19 cellular contexts compared by ENCODE assay signal in the genomic region with DNA sequence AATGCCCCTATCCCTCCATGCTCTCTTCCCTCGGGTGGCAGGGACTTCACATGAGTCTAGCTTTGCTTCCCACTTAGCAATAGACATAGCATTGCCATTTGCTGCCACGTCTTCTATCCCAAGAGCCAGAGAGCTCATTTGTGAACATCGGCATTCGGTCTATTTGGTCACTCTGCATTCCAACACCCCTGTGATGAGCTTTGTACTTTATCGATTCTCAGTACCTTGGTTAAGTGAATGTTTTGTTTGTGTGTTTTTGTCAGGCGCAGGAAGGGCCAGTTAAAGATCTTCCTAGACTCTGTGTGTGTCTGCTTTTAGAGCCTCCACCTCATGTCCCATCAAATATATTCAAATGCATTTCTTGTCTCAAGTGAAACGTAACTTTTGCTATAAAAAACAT.
A peak's percentile ranks its signal among the peaks of the same experiment; 100 is the strongest.
DNase-seq lines count a peak whose midpoint lies in the region; ATAC-seq and TF ChIP-seq lines count a peak whose summit lies in the region.
"Had no signal": no experiment of that assay in that cellular context is flagged by ENCODE, and none has a peak within 500 bp of the region (broad histone marks: within the 10 kb centered on the region; RNA-seq: fewer than 3 reads in every experiment).

No MANE protein-coding gene starts in this region.

- no peak overlapping the region for H2AFZ ChIP-seq in GM23338
- H2AFZ ChIP-seq: GM23248 had no signal

- H3K4me1 Mint-ChIP-seq in GM23338: no peaks in the 10 kb centered on the region

- no peaks in the 10 kb centered on the region for H3K79me2 ChIP-seq in GM23338 (replicated peaks; ENCODE audit: insufficient read depth)

- H3K4me1 ChIP-seq in GM23338 (ENCODE audit: insufficient read depth): no peaks in the 10 kb centered on the region
- H3K4me1 ChIP-seq: A549, Caco-2 had no signal

- TF ChIP-seq CTCF in GM23338 (conservative IDR thresholded peaks at IDR 0.05; ENCODE audit: low read depth in 2 of 2): no peak

- no peaks in the 10 kb centered on the region for H3K27me3 ChIP-seq in GM23338 (ENCODE audit: insufficient read depth)

- no peak overlapping the region for H3K4me2 ChIP-seq in GM23338
- H3K4me2 ChIP-seq: A549 had no signal

- H3K4me3 Mint-ChIP-seq in GM23338: no peak overlapping the region
- H3K4me3 Mint-ChIP-seq: CD4-positive, alpha-beta T cell; IgD-negative memory B cell had no signal

- no peak overlapping the region for H3K27ac ChIP-seq in GM23338 (ENCODE audit: low read depth)
- H3K27ac ChIP-seq: 22Rv1, A549, C4-2B, GM23248 had no signal

- 0 out of 3 replicates have a peak, but pooled peaks cover 5% of the 10 kb centered on the region for H3K36me3 Mint-ChIP-seq in GM23338 (ENCODE audit: low read depth)
- H3K36me3 Mint-ChIP-seq: IgD-negative memory B cell had no signal

- DNase-seq in GM23338 (ENCODE audit: low spot score) (peak; percentile 21), SW480 (ENCODE audit: low spot score) (peak; percentile 7), left lobe of liver (ENCODE audit: low spot score) (no peak), mucosa of gallbladder (ENCODE audit: low spot score) (peak; percentile 22), NCI-H82 treated with DMSO at 0.1 percent for 48 hours (lab: John Stamatoyannopoulos, UW; ENCODE audit: unreplicated experiment) (no peak)
- DNase-seq: AML-193; Caco-2; CD4-positive, alpha-beta T cell; GM23248; H7; Kasumi-1; KBM-7 had no signal

- H3K36me3 ChIP-seq in GM23338 (ENCODE audit: insufficient read depth): no peaks in the 10 kb centered on the region

- H3K27ac Mint-ChIP-seq in GM23338: no peak overlapping the region; the same call in 1 of the 2 replicates
- H3K27ac Mint-ChIP-seq: CD4-positive, alpha-beta T cell; IgD-negative memory B cell had no signal

- no peaks in the 10 kb centered on the region for H3K27me3 Mint-ChIP-seq in GM23338 (ENCODE audit: insufficient read depth, low read depth, poor library complexity)
- H3K27me3 Mint-ChIP-seq: CD4-positive, alpha-beta T cell had no signal

- H3K9me2 ChIP-seq in GM23338 (ENCODE audit: insufficient read depth): no peaks in the 10 kb centered on the region; the same call in 1 of the 2 replicates

- H3K4me3 ChIP-seq in GM23338: no peak overlapping the region
- H3K4me3 ChIP-seq: A549, GM23248 had no signal

- no peaks in the 10 kb centered on the region for H3K9me3 Mint-ChIP-seq in GM23338
- H3K9me3 Mint-ChIP-seq: CD4-positive, alpha-beta T cell had no signal

- no peaks in the 10 kb centered on the region for H3F3A ChIP-seq in GM23338 (replicated peaks; ENCODE audit: low read depth)

- ATAC-seq in GM23338 (no peak; the same call in 2 of the 3 replicates), left lobe of liver (peak; percentile 96), HG02973 (IDR thresholded peaks at IDR 0.05; ENCODE audit: unreplicated experiment) (no peak), GM18861 (IDR thresholded peaks at IDR 0.05; ENCODE audit: unreplicated experiment) (no peak)
- ATAC-seq: A549, HCT116 had no signal

- H4K20me1 ChIP-seq in GM23338 (replicated peaks; ENCODE audit: insufficient read depth): no peaks in the 10 kb centered on the region

TF ChIP-seq in GM23338, 12 proteins besides CTCF, POLR2A, EP300 and RAD21 (continues in another document):
- no peak for TF ChIP-seq POLR2AphosphoS5 (IDR thresholded peaks at IDR 0.05; ENCODE audit: low read depth)
- TF ChIP-seq CREB1 (CRISPR knock-in tag; IDR thresholded peaks at IDR 0.05; ENCODE audit: low read depth): no peak
- no peak for TF ChIP-seq STAT1 (IDR thresholded peaks at IDR 0.05; ENCODE audit: unreplicated experiment)
- TF ChIP-seq, protein P1, sequence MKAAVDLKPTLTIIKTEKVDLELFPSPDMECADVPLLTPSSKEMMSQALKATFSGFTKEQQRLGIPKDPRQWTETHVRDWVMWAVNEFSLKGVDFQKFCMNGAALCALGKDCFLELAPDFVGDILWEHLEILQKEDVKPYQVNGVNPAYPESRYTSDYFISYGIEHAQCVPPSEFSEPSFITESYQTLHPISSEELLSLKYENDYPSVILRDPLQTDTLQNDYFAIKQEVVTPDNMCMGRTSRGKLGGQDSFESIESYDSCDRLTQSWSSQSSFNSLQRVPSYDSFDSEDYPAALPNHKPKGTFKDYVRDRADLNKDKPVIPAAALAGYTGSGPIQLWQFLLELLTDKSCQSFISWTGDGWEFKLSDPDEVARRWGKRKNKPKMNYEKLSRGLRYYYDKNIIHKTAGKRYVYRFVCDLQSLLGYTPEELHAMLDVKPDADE (IDR thresholded peaks at IDR 0.05): no peak
- TF ChIP-seq, protein P2, sequence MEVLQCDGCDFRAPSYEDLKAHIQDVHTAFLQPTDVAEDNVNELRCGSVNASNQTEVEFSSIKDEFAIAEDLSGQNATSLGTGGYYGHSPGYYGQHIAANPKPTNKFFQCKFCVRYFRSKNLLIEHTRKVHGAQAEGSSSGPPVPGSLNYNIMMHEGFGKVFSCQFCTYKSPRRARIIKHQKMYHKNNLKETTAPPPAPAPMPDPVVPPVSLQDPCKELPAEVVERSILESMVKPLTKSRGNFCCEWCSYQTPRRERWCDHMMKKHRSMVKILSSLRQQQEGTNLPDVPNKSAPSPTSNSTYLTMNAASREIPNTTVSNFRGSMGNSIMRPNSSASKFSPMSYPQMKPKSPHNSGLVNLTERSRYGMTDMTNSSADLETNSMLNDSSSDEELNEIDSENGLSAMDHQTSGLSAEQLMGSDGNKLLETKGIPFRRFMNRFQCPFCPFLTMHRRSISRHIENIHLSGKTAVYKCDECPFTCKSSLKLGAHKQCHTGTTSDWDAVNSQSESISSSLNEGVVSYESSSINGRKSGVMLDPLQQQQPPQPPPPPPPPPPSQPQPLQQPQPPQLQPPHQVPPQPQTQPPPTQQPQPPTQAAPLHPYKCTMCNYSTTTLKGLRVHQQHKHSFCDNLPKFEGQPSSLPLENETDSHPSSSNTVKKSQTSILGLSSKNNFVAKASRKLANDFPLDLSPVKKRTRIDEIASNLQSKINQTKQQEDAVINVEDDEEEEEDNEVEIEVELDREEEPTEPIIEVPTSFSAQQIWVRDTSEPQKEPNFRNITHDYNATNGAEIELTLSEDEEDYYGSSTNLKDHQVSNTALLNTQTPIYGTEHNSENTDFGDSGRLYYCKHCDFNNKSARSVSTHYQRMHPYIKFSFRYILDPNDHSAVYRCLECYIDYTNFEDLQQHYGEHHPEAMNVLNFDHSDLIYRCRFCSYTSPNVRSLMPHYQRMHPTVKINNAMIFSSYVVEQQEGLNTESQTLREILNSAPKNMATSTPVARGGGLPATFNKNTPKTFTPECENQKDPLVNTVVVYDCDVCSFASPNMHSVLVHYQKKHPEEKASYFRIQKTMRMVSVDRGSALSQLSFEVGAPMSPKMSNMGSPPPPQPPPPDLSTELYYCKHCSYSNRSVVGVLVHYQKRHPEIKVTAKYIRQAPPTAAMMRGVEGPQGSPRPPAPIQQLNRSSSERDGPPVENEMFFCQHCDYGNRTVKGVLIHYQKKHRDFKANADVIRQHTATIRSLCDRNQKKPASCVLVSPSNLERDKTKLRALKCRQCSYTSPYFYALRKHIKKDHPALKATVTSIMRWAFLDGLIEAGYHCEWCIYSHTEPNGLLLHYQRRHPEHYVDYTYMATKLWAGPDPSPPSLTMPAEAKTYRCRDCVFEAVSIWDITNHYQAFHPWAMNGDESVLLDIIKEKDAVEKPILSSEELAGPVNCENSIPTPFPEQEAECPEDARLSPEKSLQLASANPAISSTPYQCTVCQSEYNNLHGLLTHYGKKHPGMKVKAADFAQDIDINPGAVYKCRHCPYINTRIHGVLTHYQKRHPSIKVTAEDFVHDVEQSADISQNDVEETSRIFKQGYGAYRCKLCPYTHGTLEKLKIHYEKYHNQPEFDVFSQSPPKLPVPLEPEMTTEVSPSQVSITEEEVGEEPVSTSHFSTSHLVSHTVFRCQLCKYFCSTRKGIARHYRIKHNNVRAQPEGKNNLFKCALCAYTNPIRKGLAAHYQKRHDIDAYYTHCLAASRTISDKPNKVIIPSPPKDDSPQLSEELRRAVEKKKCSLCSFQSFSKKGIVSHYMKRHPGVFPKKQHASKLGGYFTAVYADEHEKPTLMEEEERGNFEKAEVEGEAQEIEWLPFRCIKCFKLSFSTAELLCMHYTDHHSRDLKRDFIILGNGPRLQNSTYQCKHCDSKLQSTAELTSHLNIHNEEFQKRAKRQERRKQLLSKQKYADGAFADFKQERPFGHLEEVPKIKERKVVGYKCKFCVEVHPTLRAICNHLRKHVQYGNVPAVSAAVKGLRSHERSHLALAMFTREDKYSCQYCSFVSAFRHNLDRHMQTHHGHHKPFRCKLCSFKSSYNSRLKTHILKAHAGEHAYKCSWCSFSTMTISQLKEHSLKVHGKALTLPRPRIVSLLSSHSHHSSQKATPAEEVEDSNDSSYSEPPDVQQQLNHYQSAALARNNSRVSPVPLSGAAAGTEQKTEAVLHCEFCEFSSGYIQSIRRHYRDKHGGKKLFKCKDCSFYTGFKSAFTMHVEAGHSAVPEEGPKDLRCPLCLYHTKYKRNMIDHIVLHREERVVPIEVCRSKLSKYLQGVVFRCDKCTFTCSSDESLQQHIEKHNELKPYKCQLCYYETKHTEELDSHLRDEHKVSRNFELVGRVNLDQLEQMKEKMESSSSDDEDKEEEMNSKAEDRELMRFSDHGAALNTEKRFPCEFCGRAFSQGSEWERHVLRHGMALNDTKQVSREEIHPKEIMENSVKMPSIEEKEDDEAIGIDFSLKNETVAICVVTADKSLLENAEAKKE (CRISPR knock-in tag; IDR thresholded peaks at IDR 0.05): no peak
- no peak for TF ChIP-seq ZNF331 (CRISPR knock-in tag; IDR thresholded peaks at IDR 0.05; ENCODE audit: low read depth)

Comparison
In these comparisons a context has a peak if more than half of its experiments do, and no peak if none do; other contexts are left out.
1. DNase-seq: peak in GM23338 (single experiment), SW480 (single experiment) and mucosa of gallbladder (single experiment); none in left lobe of liver (single experiment) and NCI-H82 treated with DMSO at 0.1 percent for 48 hours (single experiment).